ENCODE assay signal across 1 cellular context in genomic region chr5:139147743-139148079, GRCh38.
TF ChIP-seq lines count a peak whose summit lies in the region.

No MANE protein-coding gene starts in this region.

TF ChIP-seq in HEK293, 187 proteins besides CTCF, POLR2A, EP300 and RAD21 (continued from another document):
- TF ChIP-seq ZNF292 (tag by site-specific recombination; IDR thresholded peaks at IDR 0.05; ENCODE audit: borderline replicate concordance, low read depth) (no peak), REST (tag by site-specific recombination; IDR thresholded peaks at IDR 0.05) (no peak), ZNF23 (tag by site-specific recombination; IDR thresholded peaks at IDR 0.05; ENCODE audit: borderline replicate concordance) (no peak), ZNF335 (tag by site-specific recombination; conservative IDR thresholded peaks at IDR 0.05) (peak; percentile 75; the same call in 1 of the 2 replicates)
